8 cellular contexts compared by ENCODE assay signal in genomic region chr19:19366691-19367396, GRCh38. TPM values are rescaled to one million over a fixed set of nuclear protein-coding genes. Genes with fewer than 3 reads are reported as not detected.
DNase-seq lines count a peak whose midpoint lies in the region; TF ChIP-seq lines count a peak whose summit lies in the region.

No MANE protein-coding gene starts in this region.

- no peaks in the 10 kb centered on the region for H3K27me3 ChIP-seq in DOHH2 (ENCODE audit: control insufficient read depth, low read length)
- H3K27me3 ChIP-seq in ascending aorta, result no peaks in the 10 kb centered on the region

- no peaks in the 10 kb centered on the region for H3K9me3 Mint-ChIP-seq in T-helper 2 cell treated with Interferon-gamma antibody and Interleukin-4, amounts not matched to agents 5 μg/mL and 100 μg/mL, for 36 hours

- H4K20me1 ChIP-seq in DOHH2 (ENCODE audit: control insufficient read depth, insufficient read depth, low read depth, low read length), result no peaks in the 10 kb centered on the region

- H3K4me1 ChIP-seq in DOHH2 (ENCODE audit: control insufficient read depth, low read length) (peaks cover 24% of the 10 kb centered on the region), ascending aorta (peaks cover 0 to 2% of the 10 kb centered on the region in 2 donors)

- no peaks in the 10 kb centered on the region for H3K9me2 ChIP-seq in DOHH2 (replicated peaks; ENCODE audit: control insufficient read depth, low read length)

- H3K4me1 Mint-ChIP-seq in T-helper 2 cell treated with Interferon-gamma antibody and Interleukin-4, amounts not matched to agents 5 μg/mL and 100 μg/mL, for 36 hours (ENCODE audit: low read depth), result peaks cover 14% of the 10 kb centered on the region

- DNase-seq in HCEC 1CT, result peak; percentile 74
- DNase-seq in NCI-H1417 treated with DMSO at 0.1 percent for 48 hours (lab: John Stamatoyannopoulos, UW), result peak; percentile 9
- peak; percentile 69 for DNase-seq in T-helper 2 cell treated with Interferon-gamma antibody and Interleukin-4, amounts not matched to agents 5 μg/mL and 100 μg/mL, for 36 hours (ENCODE audit: low spot score)
- peak in 1 of 2 donors; percentile 84 for DNase-seq in ascending aorta (ENCODE audit: low spot score in 2 of 2)
- DNase-seq in iPS DF 4.7 (ENCODE audit: extremely low read depth, low spot score), result peak; percentile 83
- DNase-seq in stimulated activated CD4-positive, alpha-beta T cell treated with anti-CD3 and anti-CD28 coated beads, Interleukin-12 subunit alpha, Interleukin-12 subunit beta, amount 100 ng/mL, for 48 hours (ENCODE audit: low read depth in 2 of 3, low spot score in 1 of 3), result peak; percentile 61 to 68 (median 61)
- DNase-seq in occipital lobe (lab: John Stamatoyannopoulos, UW), result no peak

- peak overlapping the region; percentile 69 for H3K27ac Mint-ChIP-seq in T-helper 2 cell treated with Interferon-gamma antibody and Interleukin-4, amounts not matched to agents 5 μg/mL and 100 μg/mL, for 36 hours

- H3K9me3 ChIP-seq in DOHH2 (ENCODE audit: control insufficient read depth, insufficient read depth, low read length) (no peaks in the 10 kb centered on the region), ascending aorta (no peaks in the 10 kb centered on the region)

- peak overlapping the region; percentile 89 for H3K4me2 ChIP-seq in DOHH2 (ENCODE audit: low read length)

- H3K36me3 Mint-ChIP-seq in T-helper 2 cell treated with Interferon-gamma antibody and Interleukin-4, amounts not matched to agents 5 μg/mL and 100 μg/mL, for 36 hours (ENCODE audit: low read depth), result no peaks in the 10 kb centered on the region

- H3K79me2 ChIP-seq in DOHH2 (ENCODE audit: control insufficient read depth, low read length), result no peaks in the 10 kb centered on the region

- peaks cover 4% of the 10 kb centered on the region; the same call in 1 of the 2 replicates for H3F3A ChIP-seq in DOHH2 (ENCODE audit: control insufficient read depth, insufficient read depth)

- H3K27ac ChIP-seq in DOHH2 (ENCODE audit: low read depth, low read length) (0 out of 2 replicates have a peak overlapping the region, but pooled peaks have one; percentile 9), ascending aorta (no peak overlapping the region)

- H3K4me3 ChIP-seq in DOHH2 (ENCODE audit: low read length) (peak overlapping the region; percentile 58), ascending aorta (no peak overlapping the region)

- intact Hi-C loops in ascending aorta (cut with DNase I), result loop anchor here (1.0 to 2.0 kb wide), 3 partner anchors 20 to 123 kb away; no protein-coding TSS in a partner anchor

- H3K27me3 Mint-ChIP-seq in T-helper 2 cell treated with Interferon-gamma antibody and Interleukin-4, amounts not matched to agents 5 μg/mL and 100 μg/mL, for 36 hours (ENCODE audit: low read depth), result no peaks in the 10 kb centered on the region

- peak overlapping the region; percentile 51 for H3K4me3 Mint-ChIP-seq in T-helper 2 cell treated with Interferon-gamma antibody and Interleukin-4, amounts not matched to agents 5 μg/mL and 100 μg/mL, for 36 hours

- H3K36me3 ChIP-seq in DOHH2 (ENCODE audit: control insufficient read depth, low read length), result no peaks in the 10 kb centered on the region
- no peaks in the 10 kb centered on the region for H3K36me3 ChIP-seq in ascending aorta

- peak; percentile 99 for TF ChIP-seq CTCF in DOHH2 (IDR thresholded peaks at IDR 0.05; ENCODE audit: low read depth, low read length, poor library complexity, severe bottlenecking)
- TF ChIP-seq CTCF in ascending aorta (IDR thresholded peaks at IDR 0.05), result peak; percentile 91 to 95 (median 92)

RNA-seq across cellular contexts. Expression of gene GATAD2A, which starts 38.6 kb away (rescaled TPM):
- total RNA-seq in ascending aorta, result 63.3 TPM
- 14.2 TPM for total RNA-seq in occipital lobe

RNA-seq across cellular contexts. Expression of gene MAU2, which starts 46.2 kb away (rescaled TPM):
- total RNA-seq in ascending aorta, result 41.2 TPM
- 31.7 TPM for total RNA-seq in occipital lobe

RNA-seq across cellular contexts. Expression of gene SUGP1, which starts 46.5 kb away (rescaled TPM):
- total RNA-seq in ascending aorta, result 42.9 TPM
- total RNA-seq in occipital lobe, result 14.5 TPM
